In the genomic region with DNA sequence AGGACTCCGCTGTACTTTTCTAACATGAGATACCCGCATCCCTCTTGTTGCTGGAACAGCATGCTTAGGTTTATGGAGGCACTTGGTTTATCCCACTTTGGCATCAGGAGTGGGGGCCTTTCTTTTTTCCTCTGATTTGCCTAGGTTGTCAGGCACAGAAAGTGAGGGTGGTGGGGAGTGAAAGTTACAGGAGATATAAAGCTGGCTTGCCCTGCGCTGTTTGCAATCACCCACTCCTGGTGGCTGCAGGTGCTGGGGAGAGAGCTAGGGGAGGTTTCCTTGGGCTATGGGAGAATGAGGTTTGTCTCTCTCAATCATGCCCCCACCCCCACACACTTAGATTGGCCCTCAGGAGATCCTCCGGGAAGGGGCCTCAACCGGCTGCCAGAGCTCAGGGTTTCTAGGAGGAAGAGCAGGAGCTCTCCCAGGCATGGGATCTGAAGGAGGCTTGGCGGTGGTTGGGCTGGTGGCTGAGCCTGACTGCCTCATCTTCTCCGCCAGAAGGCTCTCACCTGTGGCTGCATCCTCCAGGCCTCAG, we compare ENCODE assay signal across 13 cellular contexts. TPM values are rescaled to one million over a fixed set of nuclear protein-coding genes. Genes with fewer than 3 reads are reported as not detected.
DNase-seq lines count a peak whose midpoint lies in the region; ATAC-seq and TF ChIP-seq lines count a peak whose summit lies in the region.
"Had no signal": no experiment of that assay in that cellular context is flagged by ENCODE, and none has a peak within 500 bp of the region (broad histone marks: within the 10 kb centered on the region; RNA-seq: fewer than 3 reads in every experiment).

No MANE protein-coding gene starts in this region.

- TF ChIP-seq RAD21 in SK-N-SH (IDR thresholded peaks at IDR 0.05; ENCODE audit: low read length), result no peak

- CTCF ChIA-PET in CD8-positive, alpha-beta memory T cell (lab: Charles Lee), result no interaction called here
- CTCF ChIA-PET in T-cell (lab: Charles Lee) (no interaction called here), SK-N-SH (lab: Yijun Ruan, JAX) (interaction anchor here (1.1 to 1.9 kb wide), 2 partner anchors 8 to 21 kb away, joined by 5 read pairs; no protein-coding TSS in a partner anchor)
- CTCF ChIA-PET in activated CD4-positive, alpha-beta memory T cell treated with anti-CD3 and anti-CD28 coated beads for 36 hours (lab: Charles Lee), result interaction anchor here (0.7 to 1.0 kb wide), 2 partner anchors 9 to 350 kb away, joined by 3 to 5 read pairs; no protein-coding TSS in a partner anchor

- WGBS in SK-N-SH (ENCODE audit: low lambda C conversion rate), result 58% methylated on average over 5 of the region's 7 CpGs

- H3K4me1 ChIP-seq in CD8-positive, alpha-beta memory T cell (ENCODE audit: insufficient read depth, low read length), result peaks cover 11% of the 10 kb centered on the region
- peaks cover 0 to 2% of the 10 kb centered on the region in 2 experiments; a peak in 1 of 4 replicates for H3K4me1 ChIP-seq in SK-N-SH (ENCODE audit: control insufficient read depth in 1 of 2, insufficient read depth in 2 of 2, low read depth in 1 of 2, low read length in 1 of 2)
- H3K4me1 ChIP-seq: testis had no signal

- peaks cover 6% of the 10 kb centered on the region for H3K27me3 ChIP-seq in CD8-positive, alpha-beta memory T cell (ENCODE audit: insufficient read depth, low read length, poor library complexity, severe bottlenecking)
- H3K27me3 ChIP-seq in SK-N-SH (ENCODE audit: insufficient read depth), result peaks cover 58% of the 10 kb centered on the region
- H3K27me3 ChIP-seq: testis had no signal

- no peaks in the 10 kb centered on the region for H3K9me3 ChIP-seq in CD8-positive, alpha-beta memory T cell (ENCODE audit: low read length)
- H3K9me3 ChIP-seq in SK-N-SH, result no peaks in the 10 kb centered on the region
- H3K9me3 ChIP-seq: testis had no signal

- intact Hi-C loops in activated CD4-positive, alpha-beta memory T cell treated with anti-CD3 and anti-CD28 coated beads for 36 hours (cut with micrococcal nuclease), result loop anchor here (10.0 kb wide), 1 partner anchor 487 kb away; a partner anchor contains a TSS

- H3K4me2 ChIP-seq in SK-N-SH, result no peak overlapping the region

- H3K4me3 Mint-ChIP-seq in CD8-positive, alpha-beta memory T cell, result peak overlapping the region in 5 of 7 donors; percentile 61 to 85 (median 63)
- peak overlapping the region; percentile 43 to 64 (median 60) for H3K4me3 Mint-ChIP-seq in T-cell
- H3K4me3 Mint-ChIP-seq in osteocyte (ENCODE audit: unreplicated experiment), result peak overlapping the region; percentile 69
- H3K4me3 Mint-ChIP-seq in activated CD4-positive, alpha-beta memory T cell treated with anti-CD3 and anti-CD28 coated beads for 36 hours, result no peak overlapping the region

- H3K79me2 ChIP-seq in SK-N-SH (ENCODE audit: insufficient read depth), result no peaks in the 10 kb centered on the region

- POLR2A ChIA-PET in CD8-positive, alpha-beta memory T cell (lab: Charles Lee), result no interaction called here
- POLR2A ChIA-PET in T-cell (lab: Charles Lee) (no interaction called here), SK-N-SH (lab: Yijun Ruan, JAX) (no interaction called here)
- POLR2A ChIA-PET in activated CD4-positive, alpha-beta memory T cell treated with anti-CD3 and anti-CD28 coated beads for 36 hours (lab: Charles Lee), result no interaction called here

- TF ChIP-seq EP300 in SK-N-SH (IDR thresholded peaks at IDR 0.05; ENCODE audit: borderline replicate concordance in 1 of 2, low read depth in 1 of 2, low read length in 1 of 2), result no peak

- H3K9ac ChIP-seq in SK-N-SH, result no peak overlapping the region

- ATAC-seq in T-cell (replicated peaks in 1 of 4), result no peak

- no peak overlapping the region for H3K27ac Mint-ChIP-seq in CD8-positive, alpha-beta memory T cell
- H3K27ac Mint-ChIP-seq in T-cell, result no peak overlapping the region
- no peak overlapping the region for H3K27ac Mint-ChIP-seq in osteocyte (ENCODE audit: unreplicated experiment)
- no peak overlapping the region for H3K27ac Mint-ChIP-seq in activated CD4-positive, alpha-beta memory T cell treated with anti-CD3 and anti-CD28 coated beads for 36 hours

- H3K9me3 Mint-ChIP-seq in CD8-positive, alpha-beta memory T cell, result peaks cover 0 to 2% (median 0%) of the 10 kb centered on the region in 5 donors
- H3K9me3 Mint-ChIP-seq in T-cell (no peaks in the 10 kb centered on the region), osteocyte (ENCODE audit: unreplicated experiment) (no peaks in the 10 kb centered on the region)
- H3K9me3 Mint-ChIP-seq in activated CD4-positive, alpha-beta memory T cell treated with anti-CD3 and anti-CD28 coated beads for 36 hours, result no peaks in the 10 kb centered on the region

- H3K36me3 ChIP-seq in CD8-positive, alpha-beta memory T cell (ENCODE audit: insufficient read depth, low read length), result no peaks in the 10 kb centered on the region
- H3K36me3 ChIP-seq in SK-N-SH (replicated peaks in 1 of 2; ENCODE audit: control insufficient read depth in 1 of 2, insufficient read depth in 2 of 2, low read length in 1 of 2), result no peaks in the 10 kb centered on the region

- no peaks in the 10 kb centered on the region for H3K9me2 ChIP-seq in SK-N-SH

- H3K36me3 Mint-ChIP-seq in CD8-positive, alpha-beta memory T cell, result no peaks in the 10 kb centered on the region
- no peaks in the 10 kb centered on the region for H3K36me3 Mint-ChIP-seq in T-cell
- no peaks in the 10 kb centered on the region for H3K36me3 Mint-ChIP-seq in osteocyte (ENCODE audit: unreplicated experiment)
- no peaks in the 10 kb centered on the region for H3K36me3 Mint-ChIP-seq in activated CD4-positive, alpha-beta memory T cell treated with anti-CD3 and anti-CD28 coated beads for 36 hours

- H3K4me1 Mint-ChIP-seq in CD8-positive, alpha-beta memory T cell, result peaks cover 11 to 18% (median 15%) of the 10 kb centered on the region in 3 donors
- peaks cover 14 to 18% (median 17%) of the 10 kb centered on the region in 3 donors for H3K4me1 Mint-ChIP-seq in T-cell
- H3K4me1 Mint-ChIP-seq in osteocyte (ENCODE audit: unreplicated experiment), result peaks cover 13% of the 10 kb centered on the region
- H3K4me1 Mint-ChIP-seq in activated CD4-positive, alpha-beta memory T cell treated with anti-CD3 and anti-CD28 coated beads for 36 hours (ENCODE audit: low read depth), result peaks cover 10% of the 10 kb centered on the region

- H4K20me1 ChIP-seq in SK-N-SH (ENCODE audit: insufficient read depth), result no peaks in the 10 kb centered on the region

- TF ChIP-seq CTCF in osteocyte (IDR thresholded peaks at IDR 0.05), result no peak
- TF ChIP-seq CTCF in SK-N-SH (IDR thresholded peaks at IDR 0.05), result no peak

- no peaks in the 10 kb centered on the region for H3F3A ChIP-seq in SK-N-SH (replicated peaks; ENCODE audit: insufficient read depth)

- H3K4me3 ChIP-seq in CD8-positive, alpha-beta memory T cell (ENCODE audit: low read length), result no peak overlapping the region
- peak overlapping the region; percentile 67 for H3K4me3 ChIP-seq in iPS-11a (ENCODE audit: low read depth, low read length)
- H3K4me3 ChIP-seq in SK-N-SH (ENCODE audit: low read depth in 2 of 2, low read length in 1 of 2), result no peak overlapping the region; a peak in 1 of 4 replicates

- peaks cover 46 to 75% of the 10 kb centered on the region in 2 donors for H3K27me3 Mint-ChIP-seq in CD8-positive, alpha-beta memory T cell
- H3K27me3 Mint-ChIP-seq in T-cell (peaks cover 42 to 70% of the 10 kb centered on the region in 2 donors), osteocyte (ENCODE audit: unreplicated experiment) (peaks cover 21% of the 10 kb centered on the region)
- H3K27me3 Mint-ChIP-seq in activated CD4-positive, alpha-beta memory T cell treated with anti-CD3 and anti-CD28 coated beads for 36 hours, result peaks cover 39% of the 10 kb centered on the region

- no peak overlapping the region for H2AFZ ChIP-seq in SK-N-SH (ENCODE audit: low read depth)

- DNase-seq in CD8-positive, alpha-beta memory T cell, result peak in 1 of 5 donors; percentile 3
- no peak for DNase-seq in T-cell
- DNase-seq in osteocyte (ENCODE audit: extremely low spot score, unreplicated experiment), result no peak
- no peak for DNase-seq in RPMI8226
- no peak for DNase-seq in SK-N-SH
- no peak for DNase-seq in RKO (ENCODE audit: low spot score)
- DNase-seq in activated CD4-positive, alpha-beta memory T cell treated with anti-CD3 and anti-CD28 coated beads for 36 hours, result no peak
- DNase-seq: activated CD4-positive, alpha-beta T cell treated with anti-CD3 and anti-CD28 coated beads for 1 hour; activated effector memory CD4-positive, alpha-beta T cell treated with anti-CD3 and anti-CD28 coated beads, Interleukin-2, amount 50 U/mL, for 16 hours; NCI-H524 treated with DMSO at 0.1 percent for 48 hours; stimulated activated CD4-positive, alpha-beta T cell treated with anti-CD3 and anti-CD28 coated beads, Interleukin-4, amount 100 ng/mL, for 1 hour had no signal

- no peak overlapping the region for H3K27ac ChIP-seq in CD8-positive, alpha-beta memory T cell (ENCODE audit: low read depth, low read length)
- no peak overlapping the region for H3K27ac ChIP-seq in SK-N-SH (ENCODE audit: low read depth in 2 of 2, low read length in 1 of 2)
- H3K27ac ChIP-seq: testis had no signal

TF ChIP-seq in SK-N-SH, 30 proteins besides CTCF, POLR2A, EP300 and RAD21:
- TF ChIP-seq RXRA (IDR thresholded peaks at IDR 0.05; ENCODE audit: borderline replicate concordance, low read depth), result no peak
- no peak for TF ChIP-seq TEAD4 (IDR thresholded peaks at IDR 0.05; ENCODE audit: borderline replicate concordance, insufficient read depth)
- no peak for TF ChIP-seq SMC3 (IDR thresholded peaks at IDR 0.05; ENCODE audit: low read depth, low read length)
- no peak for TF ChIP-seq TAF1 (IDR thresholded peaks at IDR 0.05; ENCODE audit: borderline replicate concordance, low read depth, low read length)
- TF ChIP-seq JUND (IDR thresholded peaks at IDR 0.05), result no peak
- TF ChIP-seq GABPA (IDR thresholded peaks at IDR 0.05; ENCODE audit: low read depth), result no peak

RNA-seq across cellular contexts. Expression of a gene that starts 1.4 kb away (rescaled TPM):
- total RNA-seq in CD8-positive, alpha-beta memory T cell, result under 1 TPM; 0.13 to 0.35 TPM
- polyA plus RNA-seq in CD8-positive, alpha-beta memory T cell, result not detected
- total RNA-seq in T-cell (under 1 TPM in 4 of 5 donors, not detected in 1; 0.09 to 0.58 (median 0.27) TPM), osteocyte (3.8 and 3.9 TPM in 2 replicates)
- polyA plus RNA-seq in SK-N-SH (2012; rRNA removed), result 0.03 TPM in 2 replicates
- 0.03 and 0.05 TPM in 2 replicates for polyA plus RNA-seq in SK-N-SH (2012; cell fraction: cytosol; rRNA removed)
- polyA plus RNA-seq in SK-N-SH (2012; cell fraction: nucleus; rRNA removed), result 0.02 TPM in 1 of 2 replicates, not detected in the other
- total RNA-seq in activated CD4-positive, alpha-beta memory T cell treated with anti-CD3 and anti-CD28 coated beads for 36 hours, result under 1 TPM; 0.50 to 0.53 TPM

Comparison
In these comparisons a context has a peak if more than half of its experiments do, and no peak if none do; other contexts are left out.
1. CTCF ChIA-PET loops: an anchor here in SK-N-SH (1.1 to 1.9 kb wide) and activated CD4-positive, alpha-beta memory T cell treated with anti-CD3 and anti-CD28 coated beads for 36 hours (0.7 to 1.0 kb wide); none called in CD8-positive, alpha-beta memory T cell and T-cell.